ENCODE assay signal across 3 cellular contexts in genomic region chr1:184664661-184665060, GRCh38.
TF ChIP-seq lines count a peak whose summit lies in the region.

No MANE protein-coding gene starts in this region.

TF ChIP-seq in HepG2, 621 proteins besides CTCF, POLR2A, EP300 and RAD21:
- TF ChIP-seq NR2C2 (CRISPR knock-in tag; IDR thresholded peaks at IDR 0.05; ENCODE audit: borderline replicate concordance) (peak; percentile 58; the same call in 1 of the 2 replicates), ZNF274 (CRISPR knock-in tag; IDR thresholded peaks at IDR 0.05) (no peak), RFX5 (IDR thresholded peaks at IDR 0.05; ENCODE audit: low read depth, low read length) (no peak), GABPA (IDR thresholded peaks at IDR 0.05; ENCODE audit: low read depth, low read length) (0 out of 2 replicates have a peak, but pooled peaks have one; percentile 24), GABPA (CRISPR knock-in tag; IDR thresholded peaks at IDR 0.05; ENCODE audit: low read depth) (no peak), ZBTB38 (CRISPR knock-in tag; IDR thresholded peaks at IDR 0.05) (no peak)
- TF ChIP-seq, protein P1, sequence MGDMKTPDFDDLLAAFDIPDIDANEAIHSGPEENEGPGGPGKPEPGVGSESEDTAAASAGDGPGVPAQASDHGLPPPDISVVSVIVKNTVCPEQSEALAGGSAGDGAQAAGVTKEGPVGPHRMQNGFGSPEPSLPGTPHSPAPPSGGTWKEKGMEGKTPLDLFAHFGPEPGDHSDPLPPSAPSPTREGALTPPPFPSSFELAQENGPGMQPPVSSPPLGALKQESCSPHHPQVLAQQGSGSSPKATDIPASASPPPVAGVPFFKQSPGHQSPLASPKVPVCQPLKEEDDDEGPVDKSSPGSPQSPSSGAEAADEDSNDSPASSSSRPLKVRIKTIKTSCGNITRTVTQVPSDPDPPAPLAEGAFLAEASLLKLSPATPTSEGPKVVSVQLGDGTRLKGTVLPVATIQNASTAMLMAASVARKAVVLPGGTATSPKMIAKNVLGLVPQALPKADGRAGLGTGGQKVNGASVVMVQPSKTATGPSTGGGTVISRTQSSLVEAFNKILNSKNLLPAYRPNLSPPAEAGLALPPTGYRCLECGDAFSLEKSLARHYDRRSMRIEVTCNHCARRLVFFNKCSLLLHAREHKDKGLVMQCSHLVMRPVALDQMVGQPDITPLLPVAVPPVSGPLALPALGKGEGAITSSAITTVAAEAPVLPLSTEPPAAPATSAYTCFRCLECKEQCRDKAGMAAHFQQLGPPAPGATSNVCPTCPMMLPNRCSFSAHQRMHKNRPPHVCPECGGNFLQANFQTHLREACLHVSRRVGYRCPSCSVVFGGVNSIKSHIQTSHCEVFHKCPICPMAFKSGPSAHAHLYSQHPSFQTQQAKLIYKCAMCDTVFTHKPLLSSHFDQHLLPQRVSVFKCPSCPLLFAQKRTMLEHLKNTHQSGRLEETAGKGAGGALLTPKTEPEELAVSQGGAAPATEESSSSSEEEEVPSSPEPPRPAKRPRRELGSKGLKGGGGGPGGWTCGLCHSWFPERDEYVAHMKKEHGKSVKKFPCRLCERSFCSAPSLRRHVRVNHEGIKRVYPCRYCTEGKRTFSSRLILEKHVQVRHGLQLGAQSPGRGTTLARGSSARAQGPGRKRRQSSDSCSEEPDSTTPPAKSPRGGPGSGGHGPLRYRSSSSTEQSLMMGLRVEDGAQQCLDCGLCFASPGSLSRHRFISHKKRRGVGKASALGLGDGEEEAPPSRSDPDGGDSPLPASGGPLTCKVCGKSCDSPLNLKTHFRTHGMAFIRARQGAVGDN (CRISPR knock-in tag; IDR thresholded peaks at IDR 0.05) = peak; percentile 11; the same call in 1 of the 2 replicates

TF ChIP-seq in endothelial cell of umbilical vein, 7 proteins besides CTCF, POLR2A, EP300 and RAD21:
- no peak for TF ChIP-seq FOS (IDR thresholded peaks at IDR 0.05; ENCODE audit: borderline replicate concordance, insufficient read depth, low read length)
- no peak for TF ChIP-seq MYC (IDR thresholded peaks at IDR 0.05; ENCODE audit: low read depth, low read length)
- TF ChIP-seq JUN (IDR thresholded peaks at IDR 0.05; ENCODE audit: borderline replicate concordance, insufficient read depth, insufficient read length, low read depth) = no peak
- no peak for TF ChIP-seq GATA2 (IDR thresholded peaks at IDR 0.05; ENCODE audit: insufficient read depth, insufficient read length, low read depth, low read length)
- no peak for TF ChIP-seq MAX (IDR thresholded peaks at IDR 0.05; ENCODE audit: insufficient read depth, insufficient read length)
- no peak for TF ChIP-seq POLR2AphosphoS5 (IDR thresholded peaks at IDR 0.05; ENCODE audit: insufficient read depth, low read depth, low read length)
- no peak for TF ChIP-seq EZH2 (IDR thresholded peaks at IDR 0.05; ENCODE audit: borderline replicate concordance, low read depth, low read length, severe bottlenecking)

TF ChIP-seq in SK-N-SH, 30 proteins besides CTCF, POLR2A, EP300 and RAD21:
- no peak for TF ChIP-seq RXRA (IDR thresholded peaks at IDR 0.05; ENCODE audit: borderline replicate concordance, low read depth)
